Comparison of ENCODE assay signal across 6 cellular contexts in genomic region chr4:119954487-119954886, GRCh38.
DNase-seq lines count a peak whose midpoint lies in the region; ATAC-seq and TF ChIP-seq lines count a peak whose summit lies in the region.
"Not testable (repeated sequence)": the region's sequence is repeated elsewhere in the genome, so short reads cannot be mapped to it uniquely, and the experiment has no call there.

No MANE protein-coding gene starts in this region.

- not testable (repeated sequence) for H2AFZ ChIP-seq in GM23338

- peak overlapping the region; percentile 90 for H3K27ac Mint-ChIP-seq in Caco-2 (ENCODE audit: unreplicated experiment)
- H3K27ac Mint-ChIP-seq in GM23338, WTC11: not testable (repeated sequence)

- peak; percentile 55 to 64 for DNase-seq in Caco-2
- DNase-seq in GM23338 (ENCODE audit: low spot score); LNCaP clone FGC (ENCODE audit: low read depth); WTC11 (ENCODE audit: low spot score); left ventricle myocardium inferior: not testable (repeated sequence)
- DNase-seq in NCI-H2227 treated with DMSO at 0.1 percent for 48 hours (lab: John Stamatoyannopoulos, UW), result peak; percentile 19

- not testable (repeated sequence) for H3K36me3 Mint-ChIP-seq in Caco-2 (ENCODE audit: insufficient read depth, unreplicated experiment); GM23338 (ENCODE audit: low read depth)
- peaks cover 12% of the 10 kb centered on the region; the same call in 1 of the 2 replicates for H3K36me3 Mint-ChIP-seq in WTC11

- not testable (repeated sequence) for H3K4me1 ChIP-seq in Caco-2; GM23338 (ENCODE audit: insufficient read depth)
- H3K4me1 ChIP-seq in left ventricle myocardium inferior, result peaks cover 12% of the 10 kb centered on the region

- not testable (repeated sequence) for H3K27me3 Mint-ChIP-seq in Caco-2 (ENCODE audit: insufficient read depth, unreplicated experiment); GM23338 (ENCODE audit: insufficient read depth, low read depth, poor library complexity); WTC11 (ENCODE audit: low read depth)

- not testable (repeated sequence) for H3K27me3 ChIP-seq in Caco-2 (replicated peaks; ENCODE audit: control insufficient read depth, insufficient read depth, low read length); GM23338 (ENCODE audit: insufficient read depth); left ventricle myocardium inferior (ENCODE audit: low read depth)

- ATAC-seq in GM23338, WTC11: not testable (repeated sequence)

- H3K4me2 ChIP-seq in GM23338, result peak overlapping the region; percentile 52

- not testable (repeated sequence) for H3F3A ChIP-seq in GM23338 (replicated peaks; ENCODE audit: low read depth)

- H3K79me2 ChIP-seq in GM23338 (replicated peaks; ENCODE audit: insufficient read depth), result not testable (repeated sequence)

- TSS peak; percentile 44 for BruUV-seq in Caco-2 (replicated peaks; lab: Mats Ljungman, UMichigan)

- H3K4me3 ChIP-seq in Caco-2 (ENCODE audit: low read depth, low read length) (peak overlapping the region; percentile 32), GM23338 (peak overlapping the region; percentile 2; the same call in 1 of the 2 replicates), LNCaP clone FGC (ENCODE audit: low read depth, low read length) (peak overlapping the region; percentile 24)
- not testable (repeated sequence) for H3K4me3 ChIP-seq in left ventricle myocardium inferior

- POLR2A ChIA-PET in Caco-2 (lab: Charles Lee), result not testable (repeated sequence)
- POLR2A ChIA-PET in WTC11 (lab: Charles Lee), result interaction anchor here (0.6 kb wide), 1 partner anchor 68 kb away, joined by 3 read pairs; no protein-coding TSS in a partner anchor

- H3K27ac ChIP-seq in GM23338 (ENCODE audit: low read depth), result not testable (repeated sequence)
- H3K27ac ChIP-seq in left ventricle myocardium inferior (replicated peaks), result peak overlapping the region; percentile 51

- intact Hi-C loops in Caco-2 (cut with micrococcal nuclease; ENCODE audit: unreplicated experiment); left ventricle myocardium inferior (cut with micrococcal nuclease): not testable (repeated sequence)

- not testable (repeated sequence) for H3K4me1 Mint-ChIP-seq in Caco-2 (ENCODE audit: low read depth, unreplicated experiment); GM23338
- H3K4me1 Mint-ChIP-seq in WTC11, result peaks cover 16% of the 10 kb centered on the region

- not testable (repeated sequence) for H3K36me3 ChIP-seq in Caco-2 (ENCODE audit: control insufficient read depth, insufficient read depth, low read length); GM23338 (ENCODE audit: insufficient read depth); left ventricle myocardium inferior

- not testable (repeated sequence) for H4K20me1 ChIP-seq in GM23338 (replicated peaks; ENCODE audit: insufficient read depth)

- CTCF ChIA-PET in Caco-2 (lab: Charles Lee), result not testable (repeated sequence)
- CTCF ChIA-PET in WTC11 (lab: Charles Lee), result interaction anchor here (0.6 kb wide), 1 partner anchor 1057 kb away, joined by 3 read pairs; no protein-coding TSS in a partner anchor

- not testable (repeated sequence) for H3K9me3 ChIP-seq in Caco-2; left ventricle myocardium inferior (replicated peaks)

- H3K9me2 ChIP-seq in GM23338 (ENCODE audit: insufficient read depth), result not testable (repeated sequence)

- not testable (repeated sequence) for H3K9me3 Mint-ChIP-seq in Caco-2 (ENCODE audit: unreplicated experiment); GM23338
- peaks cover 11% of the 10 kb centered on the region for H3K9me3 Mint-ChIP-seq in WTC11

- H3K4me3 Mint-ChIP-seq in Caco-2 (ENCODE audit: unreplicated experiment), result peak overlapping the region; percentile 79
- H3K4me3 Mint-ChIP-seq in GM23338, result peak overlapping the region; percentile 12; the same call in 1 of the 3 replicates
- H3K4me3 Mint-ChIP-seq in WTC11, result peak overlapping the region; percentile 53

- TF ChIP-seq CTCF in Caco-2 (IDR thresholded peaks at IDR 0.05; ENCODE audit: insufficient read depth in 1 of 2, low read depth in 1 of 2, low read length in 1 of 2, severe bottlenecking in 1 of 2, unreplicated experiment in 1 of 2); GM23338 (conservative IDR thresholded peaks at IDR 0.05; ENCODE audit: low read depth in 2 of 2); LNCaP clone FGC (IDR thresholded peaks at IDR 0.05; ENCODE audit: control insufficient read depth, extremely low read depth, insufficient read depth); WTC11 (IDR thresholded peaks at IDR 0.05); left ventricle myocardium inferior (IDR thresholded peaks at IDR 0.05; ENCODE audit: borderline replicate concordance): not testable (repeated sequence)

Comparison
In these comparisons a context has a peak if more than half of its experiments do, and no peak if none do; other contexts are left out.
1. H3K4me3 Mint-ChIP-seq: peak in every context shown above with its lines; median percentile 79 in Caco-2; 53 in WTC11; 12 in GM23338.